Comparison of ENCODE assay signal across 5 cellular contexts in genomic region chr7:153993402-153993801, GRCh38. TPM values are rescaled to one million over a fixed set of nuclear protein-coding genes. Genes with fewer than 3 reads are reported as not detected.
"Had no signal": no experiment of that assay in that cellular context is flagged by ENCODE, and none has a peak within 500 bp of the region (broad histone marks: within the 10 kb centered on the region; RNA-seq: fewer than 3 reads in every experiment).

No MANE protein-coding gene starts in this region.

RNA-seq across cellular contexts. Expression of gene DPP6, which starts 58.8 kb away (rescaled TPM):
- total RNA-seq: OCI-LY7, PC-3, PC-9, SJCRH30, SJSA1 had no signal
